ENCODE assay signal across 9 cellular contexts in genomic region chr2:45607701-45608100, GRCh38. TPM values are rescaled to one million over a fixed set of nuclear protein-coding genes. Genes with fewer than 3 reads are reported as not detected.
DNase-seq lines count a peak whose midpoint lies in the region; ATAC-seq, FAIRE-seq and TF ChIP-seq lines count a peak whose summit lies in the region.
"Had no signal": no experiment of that assay in that cellular context is flagged by ENCODE, and none has a peak within 500 bp of the region (broad histone marks: within the 10 kb centered on the region; RNA-seq: fewer than 3 reads in every experiment).

No MANE protein-coding gene starts in this region.

- H3K9me3 ChIP-seq in Panc1 (ENCODE audit: control insufficient read depth, insufficient read depth, low read depth, low read length) (no peaks in the 10 kb centered on the region), pancreas (no peaks in the 10 kb centered on the region)
- no peaks in the 10 kb centered on the region for H3K9me3 ChIP-seq in CD8-positive, alpha-beta memory T cell (ENCODE audit: low read length)

- H3K36me3 Mint-ChIP-seq in CD8-positive, alpha-beta memory T cell: peaks cover 0 to 30% (median 9%) of the 10 kb centered on the region in 3 donors

- H3K27ac Mint-ChIP-seq in CD8-positive, alpha-beta memory T cell: peak overlapping the region in 3 of 8 donors; percentile 5 to 56 (median 48)

- H3K36me3 ChIP-seq in Panc1 (ENCODE audit: control insufficient read depth, insufficient read depth, low read length) (peaks cover 2% of the 10 kb centered on the region), pancreas (no peaks in the 10 kb centered on the region)
- H3K36me3 ChIP-seq in CD8-positive, alpha-beta memory T cell (ENCODE audit: insufficient read depth, low read length): no peaks in the 10 kb centered on the region

- no peak overlapping the region for H3K4me3 ChIP-seq in Panc1 (ENCODE audit: low read depth in 2 of 2, low read length in 2 of 2)
- no peak overlapping the region for H3K4me3 ChIP-seq in pancreas
- H3K4me3 ChIP-seq in CD8-positive, alpha-beta memory T cell (ENCODE audit: low read length): no peak overlapping the region

- peak; percentile 51; the same call in 1 of the 2 replicates for ATAC-seq in Panc1
- peak; percentile 20 for ATAC-seq in foreskin keratinocyte
- ATAC-seq in pancreas: no peak
- ATAC-seq in HG03469 (IDR thresholded peaks at IDR 0.05; ENCODE audit: unreplicated experiment): no peak

- in situ Hi-C loops in ACHN (cut with HindIII; ENCODE audit: low pct_ligation_motif_present, low pct_unique_long_range_greater_than_20kb, low sequenced_read_pairs) (no loop called here), Panc1 (cut with HindIII; ENCODE audit: low pct_unique_long_range_greater_than_20kb, low sequenced_read_pairs) (no loop called here)

- H3K27me3 ChIP-seq in Panc1 (ENCODE audit: control insufficient read depth, insufficient read depth, low read length): no peaks in the 10 kb centered on the region
- H3K27me3 ChIP-seq in foreskin keratinocyte: no peaks in the 10 kb centered on the region
- H3K27me3 ChIP-seq in pancreas: no peaks in the 10 kb centered on the region
- no peaks in the 10 kb centered on the region for H3K27me3 ChIP-seq in CD8-positive, alpha-beta memory T cell (ENCODE audit: insufficient read depth, low read length, poor library complexity, severe bottlenecking)

- no TSS peak for BruUV-seq in Panc1 (replicated peaks; lab: Mats Ljungman, UMichigan)

- no peaks in the 10 kb centered on the region for H3K9me3 Mint-ChIP-seq in CD8-positive, alpha-beta memory T cell

- DNase-seq in ACHN (peak; percentile 66), Panc1 (ENCODE audit: low read depth, low spot score) (no peak), foreskin keratinocyte (peak in 1 of 2 donors; percentile 26), GF-D8 (lab: John Stamatoyannopoulos, UW) (no peak), pancreas (no peak)
- no peak for DNase-seq in CD8-positive, alpha-beta memory T cell

- CTCF ChIA-PET in Panc1 (lab: Charles Lee): interaction anchor here (0.5 to 0.6 kb wide), 2 partner anchors 43 to 84 kb away, joined by 3 read pairs; no protein-coding TSS in a partner anchor
- CTCF ChIA-PET in CD8-positive, alpha-beta memory T cell (lab: Charles Lee): interaction anchor here (1.3 kb wide), 1 partner anchor 40 kb away, joined by 3 read pairs; no protein-coding TSS in a partner anchor

- H3K4me1 ChIP-seq in Panc1 (ENCODE audit: control insufficient read depth, insufficient read depth, low read length): peaks cover 14% of the 10 kb centered on the region
- H3K4me1 ChIP-seq in foreskin keratinocyte: peaks cover 17% of the 10 kb centered on the region
- peaks cover 3 to 13% (median 7%) of the 10 kb centered on the region in 3 donors for H3K4me1 ChIP-seq in pancreas
- H3K4me1 ChIP-seq in CD8-positive, alpha-beta memory T cell (ENCODE audit: insufficient read depth, low read length): peaks cover 14% of the 10 kb centered on the region

- peaks cover 17 to 37% (median 33%) of the 10 kb centered on the region in 3 donors for H3K4me1 Mint-ChIP-seq in CD8-positive, alpha-beta memory T cell

- FAIRE-seq in pancreas (lab: Jason Lieb, UNC): no peak

- POLR2A ChIA-PET in Panc1 (lab: Charles Lee): interaction anchor here (0.6 kb wide), 1 partner anchor 443 kb away, joined by 6 read pairs; no protein-coding TSS in a partner anchor
- POLR2A ChIA-PET in CD8-positive, alpha-beta memory T cell (lab: Charles Lee): no interaction called here

- intact Hi-C loops in Panc1 (cut with micrococcal nuclease; ENCODE audit: unreplicated experiment) (no loop called here), pancreas (cut with DNase I) (no loop called here)

- TF ChIP-seq CTCF in GM12872 (IDR thresholded peaks at IDR 0.05; ENCODE audit: insufficient read depth, low read depth, low read length): peak; percentile 47; the same call in 2 of the 3 replicates
- TF ChIP-seq CTCF in Panc1 (IDR thresholded peaks at IDR 0.05): peak; percentile 78
- peak; percentile 67 for TF ChIP-seq CTCF in foreskin keratinocyte (conservative IDR thresholded peaks at IDR 0.05)
- peak in 1 of 4 donors; percentile 16 for TF ChIP-seq CTCF in pancreas (IDR thresholded peaks at IDR 0.05)

- peak overlapping the region in 1 of 7 donors; percentile 39 for H3K4me3 Mint-ChIP-seq in CD8-positive, alpha-beta memory T cell

- H3K27me3 Mint-ChIP-seq in CD8-positive, alpha-beta memory T cell: no peaks in the 10 kb centered on the region

- H3K27ac ChIP-seq in Panc1 (ENCODE audit: low read length): no peak overlapping the region
- H3K27ac ChIP-seq in foreskin keratinocyte: no peak overlapping the region
- no peak overlapping the region for H3K27ac ChIP-seq in pancreas
- H3K27ac ChIP-seq in CD8-positive, alpha-beta memory T cell (ENCODE audit: low read depth, low read length): no peak overlapping the region
- H3K27ac ChIP-seq: epithelial cell of prostate had no signal

- 66 to 85% methylated on average over 1 of the region's 1 CpG for WGBS in pancreas, 2 donors

RNA-seq across cellular contexts. Expression of gene SRBD1, which starts 3.4 kb away (rescaled TPM):
- total RNA-seq in Panc1 (2021; ENCODE audit: unreplicated experiment) (9.7 TPM), foreskin keratinocyte (16.8 and 20.0 TPM in 2 replicates), pancreas (10 to 100 TPM in 5 of 6 donors, 1 to 10 TPM in 1; 9.7 to 15.4 (median 12.1) TPM)
- 3.2 TPM for polyA plus RNA-seq in Panc1 (2012; ENCODE audit: insufficient read length)
- polyA plus RNA-seq in foreskin keratinocyte (6.9 and 8.0 TPM in 2 replicates), pancreas (1 to 10 TPM; 3.2 to 4.6 TPM)
- 10 to 100 TPM; 18.1 to 18.9 TPM for total RNA-seq in CD8-positive, alpha-beta memory T cell
- polyA plus RNA-seq in CD8-positive, alpha-beta memory T cell: 12.7 TPM

RNA-seq across cellular contexts. Expression of gene PRKCE, which starts 43.8 kb away (rescaled TPM):
- total RNA-seq in Panc1 (2021; ENCODE audit: unreplicated experiment) (14.0 TPM), foreskin keratinocyte (2.5 and 2.6 TPM in 2 replicates), pancreas (10 to 100 TPM in 3 of 6 donors, 1 to 10 TPM in 3; 8.2 to 19.4 (median 10.2) TPM)
- polyA plus RNA-seq in Panc1 (2012; ENCODE audit: insufficient read length): 8.1 TPM
- polyA plus RNA-seq in foreskin keratinocyte (0.56 and 0.93 TPM in 2 replicates), pancreas (1 to 10 TPM; 4.0 to 5.8 TPM)
- 1 to 10 TPM; 7.9 to 9.6 TPM for total RNA-seq in CD8-positive, alpha-beta memory T cell
- 3.1 TPM for polyA plus RNA-seq in CD8-positive, alpha-beta memory T cell

Comparison
In these comparisons a context has a peak if more than half of its experiments do, and no peak if none do; other contexts are left out.
1. ATAC-seq: peak in Panc1 (single experiment) and foreskin keratinocyte (single experiment); none in pancreas (0 of 4) and HG03469 (single experiment).